ENCODE assay signal across 1 cellular context in the genomic region with DNA sequence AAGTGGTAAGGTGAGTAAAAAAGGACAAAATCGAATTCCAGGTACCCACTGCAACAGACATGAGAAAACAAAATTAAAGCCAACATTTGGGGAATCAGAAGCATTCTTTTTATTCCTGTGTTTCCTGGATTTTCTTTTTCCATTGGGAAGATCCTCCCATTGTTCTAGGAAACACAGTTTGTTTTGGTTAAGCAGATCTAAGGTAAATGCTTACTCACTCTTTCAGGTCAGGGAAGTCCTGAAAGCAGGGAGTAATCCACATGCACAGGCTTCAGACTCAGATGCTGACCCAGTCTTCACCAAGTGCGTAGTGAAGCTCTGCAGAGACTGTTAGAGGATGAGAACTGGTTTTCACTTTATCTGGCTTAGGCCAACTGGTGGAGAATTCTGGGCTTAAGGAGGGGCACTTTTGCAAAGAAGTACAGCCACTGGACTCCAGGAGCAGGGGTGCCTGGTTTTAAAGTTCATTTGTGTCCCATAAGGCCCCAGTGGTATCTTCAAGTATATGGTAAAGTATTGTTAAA.
TF ChIP-seq lines count a peak whose summit lies in the region.

No MANE protein-coding gene starts in this region.

TF ChIP-seq in K562, 482 proteins besides CTCF, POLR2A, EP300 and RAD21:
- TF ChIP-seq GABPB1 (CRISPR knock-in tag; IDR thresholded peaks at IDR 0.05) (no peak), TCF3 (CRISPR knock-in tag; IDR thresholded peaks at IDR 0.05) (peak; percentile 14; the same call in 1 of the 2 replicates), ZNF766 (CRISPR knock-in tag; conservative IDR thresholded peaks at IDR 0.05) (no peak), MYC (IDR thresholded peaks at IDR 0.05; ENCODE audit: low read depth, low read length) (no peak), MYC (CRISPR knock-in tag; IDR thresholded peaks at IDR 0.05; ENCODE audit: borderline replicate concordance, low read depth) (no peak), ZNF175 (CRISPR knock-in tag; IDR thresholded peaks at IDR 0.05; ENCODE audit: low read depth) (no peak), POLR2AphosphoS5 (IDR thresholded peaks at IDR 0.05; ENCODE audit: control insufficient read depth, insufficient read depth, low read depth, low read length) (0 out of 2 replicates have a peak, but pooled peaks have one; percentile 18), MCM5 (IDR thresholded peaks at IDR 0.05; ENCODE audit: low read depth) (no peak), CBFA2T2 (conservative IDR thresholded peaks at IDR 0.05) (peak; percentile 37), ELF4 (CRISPR knock-in tag; IDR thresholded peaks at IDR 0.05) (no peak), SIX5 (IDR thresholded peaks at IDR 0.05; ENCODE audit: borderline replicate concordance in 1 of 2, insufficient read depth in 1 of 2, low read depth in 1 of 2, low read length in 2 of 2) (no peak), ZNF785 (CRISPR knock-in tag; IDR thresholded peaks at IDR 0.05) (no peak), NFE2 (IDR thresholded peaks at IDR 0.05; ENCODE audit: low read depth) (peak; percentile 18; the same call in 1 of the 2 replicates), CHAMP1 (IDR thresholded peaks at IDR 0.05) (no peak), C11orf30 (IDR thresholded peaks at IDR 0.05; ENCODE audit: low read depth) (0 out of 2 replicates have a peak, but pooled peaks have one; percentile 10), ZC3H8 (IDR thresholded peaks at IDR 0.05) (no peak), KDM1A (IDR thresholded peaks at IDR 0.05) (no peak; a peak in 1 of 4 replicates), GMEB1 (CRISPR knock-in tag; IDR thresholded peaks at IDR 0.05) (no peak), HDAC8 (tag; IDR thresholded peaks at IDR 0.05) (no peak), CBFA2T3 (IDR thresholded peaks at IDR 0.05) (peak; percentile 69), POLR2H (tag; IDR thresholded peaks at IDR 0.05; ENCODE audit: low read depth) (no peak), TAL1 (IDR thresholded peaks at IDR 0.05) (peak; percentile 30; the same call in 1 of the 2 replicates), SLC30A9 (CRISPR knock-in tag; IDR thresholded peaks at IDR 0.05) (no peak)
- TF ChIP-seq, protein P1, sequence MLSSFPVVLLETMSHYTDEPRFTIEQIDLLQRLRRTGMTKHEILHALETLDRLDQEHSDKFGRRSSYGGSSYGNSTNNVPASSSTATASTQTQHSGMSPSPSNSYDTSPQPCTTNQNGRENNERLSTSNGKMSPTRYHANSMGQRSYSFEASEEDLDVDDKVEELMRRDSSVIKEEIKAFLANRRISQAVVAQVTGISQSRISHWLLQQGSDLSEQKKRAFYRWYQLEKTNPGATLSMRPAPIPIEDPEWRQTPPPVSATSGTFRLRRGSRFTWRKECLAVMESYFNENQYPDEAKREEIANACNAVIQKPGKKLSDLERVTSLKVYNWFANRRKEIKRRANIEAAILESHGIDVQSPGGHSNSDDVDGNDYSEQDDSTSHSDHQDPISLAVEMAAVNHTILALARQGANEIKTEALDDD (IDR thresholded peaks at IDR 0.05) = peak; percentile 31; the same call in 1 of the 2 replicates
- TF ChIP-seq, protein P2, sequence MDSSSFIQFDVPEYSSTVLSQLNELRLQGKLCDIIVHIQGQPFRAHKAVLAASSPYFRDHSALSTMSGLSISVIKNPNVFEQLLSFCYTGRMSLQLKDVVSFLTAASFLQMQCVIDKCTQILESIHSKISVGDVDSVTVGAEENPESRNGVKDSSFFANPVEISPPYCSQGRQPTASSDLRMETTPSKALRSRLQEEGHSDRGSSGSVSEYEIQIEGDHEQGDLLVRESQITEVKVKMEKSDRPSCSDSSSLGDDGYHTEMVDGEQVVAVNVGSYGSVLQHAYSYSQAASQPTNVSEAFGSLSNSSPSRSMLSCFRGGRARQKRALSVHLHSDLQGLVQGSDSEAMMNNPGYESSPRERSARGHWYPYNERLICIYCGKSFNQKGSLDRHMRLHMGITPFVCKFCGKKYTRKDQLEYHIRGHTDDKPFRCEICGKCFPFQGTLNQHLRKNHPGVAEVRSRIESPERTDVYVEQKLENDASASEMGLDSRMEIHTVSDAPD (CRISPR knock-in tag; IDR thresholded peaks at IDR 0.05) = no peak
